Comparison of ENCODE assay signal across 20 cellular contexts in genomic region chr9:100591639-100592412, GRCh38.
"Had no signal": no experiment of that assay in that cellular context is flagged by ENCODE, and none has a peak within 500 bp of the region (broad histone marks: within the 10 kb centered on the region; RNA-seq: fewer than 3 reads in every experiment).

No MANE protein-coding gene starts in this region.

- H3K36me3 Mint-ChIP-seq: activated naive CD8-positive, alpha-beta T cell; naive B cell had no signal

- H3K9me3 Mint-ChIP-seq: activated T-helper 1 cell treated with anti-CD3 and anti-CD28 coated beads, Interleukin-12 subunit alpha, Interleukin-12 subunit beta, Interleukin-2, Interleukin-4 antibody, amounts not matched to agents 30 ng/mL and 10 ng/mL and 1 ng/mL, durations not matched to agents 14 hours and 24 hours and 36 hours; endodermal cell; naive B cell; T-helper 2 cell treated with Interferon-gamma antibody and Interleukin-4, amounts not matched to agents 5 μg/mL and 100 μg/mL, for 36 hours had no signal

- DNase-seq: activated CD4-positive, alpha-beta T cell treated with anti-CD3 and anti-CD28 coated beads, Interleukin-2, amount 50 U/mL, for 48 hours; endodermal cell; foreskin keratinocyte; head of caudate nucleus; kidney; left ventricle myocardium inferior; mammary epithelial cell; naive B cell; pancreas; stimulated activated CD4-positive, alpha-beta T cell treated with anti-CD3 and anti-CD28 coated beads, Interleukin-12 subunit alpha, Interleukin-12 subunit beta, amount 100 ng/mL, for 4 hours; stimulated activated CD4-positive, alpha-beta T cell treated with anti-CD3 and anti-CD28 coated beads, Interleukin-1b, Interleukin-23, amount 100 ng/mL, for 48 hours; stimulated activated CD8-positive, alpha-beta memory T cell treated with anti-CD3 and anti-CD28 coated beads, Interleukin-4, amount 100 ng/mL, for 48 hours; stimulated activated naive CD4-positive, alpha-beta T cell treated with Interleukin-2 at 50 U/mL for 16 hours; trophoblast cell had no signal

- H3K27ac Mint-ChIP-seq: activated naive CD8-positive, alpha-beta T cell; activated T-helper 1 cell treated with anti-CD3 and anti-CD28 coated beads, Interleukin-12 subunit alpha, Interleukin-12 subunit beta, Interleukin-2, Interleukin-4 antibody, amounts not matched to agents 30 ng/mL and 10 ng/mL and 1 ng/mL, durations not matched to agents 14 hours and 24 hours and 36 hours; endodermal cell; naive B cell; T-helper 2 cell treated with Interferon-gamma antibody and Interleukin-4, amounts not matched to agents 5 μg/mL and 100 μg/mL, for 36 hours had no signal

- ATAC-seq: foreskin keratinocyte, pancreas had no signal

- FAIRE-seq: kidney, pancreas, TTC549 had no signal

- H3K36me3 ChIP-seq: cardiac muscle cell, left ventricle myocardium inferior, pancreas, vagina had no signal

- H3K27me3 Mint-ChIP-seq: activated naive CD8-positive, alpha-beta T cell; naive B cell had no signal

- H3K4me1 ChIP-seq: foreskin keratinocyte, pancreas, vagina had no signal

- H3K4me3 Mint-ChIP-seq: activated naive CD8-positive, alpha-beta T cell; activated T-helper 1 cell treated with anti-CD3 and anti-CD28 coated beads, Interleukin-12 subunit alpha, Interleukin-12 subunit beta, Interleukin-2, Interleukin-4 antibody, amounts not matched to agents 30 ng/mL and 10 ng/mL and 1 ng/mL, durations not matched to agents 14 hours and 24 hours and 36 hours; endodermal cell; T-helper 2 cell treated with Interferon-gamma antibody and Interleukin-4, amounts not matched to agents 5 μg/mL and 100 μg/mL, for 36 hours had no signal

- H3K27ac ChIP-seq: cardiac muscle cell, foreskin keratinocyte, left ventricle myocardium inferior, pancreas, vagina had no signal

- H3K9me3 ChIP-seq: left ventricle myocardium inferior, pancreas, vagina had no signal

- H3K27me3 ChIP-seq: cardiac muscle cell, foreskin keratinocyte, pancreas, vagina had no signal

- H3K4me3 ChIP-seq: cardiac muscle cell, left ventricle myocardium inferior, pancreas, vagina had no signal
